Comparison of ENCODE assay signal across 1 cellular context in the genomic region with DNA sequence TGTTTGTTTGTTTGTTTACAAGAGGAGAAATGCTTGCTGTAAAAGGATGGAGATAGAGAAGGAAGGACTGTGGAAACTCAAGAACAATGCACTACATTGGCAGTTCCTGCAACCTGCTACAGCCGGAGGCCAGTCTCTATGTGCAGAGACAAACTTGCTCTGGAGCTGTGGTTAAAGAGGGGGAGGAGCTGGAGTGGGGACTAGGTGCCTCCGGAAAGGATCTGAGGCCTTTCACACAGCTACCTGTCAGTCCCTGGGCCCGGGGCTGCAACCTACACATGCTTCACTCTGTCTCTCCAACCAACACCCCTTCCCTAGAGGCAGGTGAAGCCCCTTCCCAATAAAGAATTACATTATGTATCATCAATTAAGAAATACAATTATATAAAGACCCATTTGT.
TF ChIP-seq lines count a peak whose summit lies in the region.

No MANE protein-coding gene starts in this region.

TF ChIP-seq in HepG2, 621 proteins besides CTCF, POLR2A, EP300 and RAD21 (continued from another document):
- TF ChIP-seq, protein P1, sequence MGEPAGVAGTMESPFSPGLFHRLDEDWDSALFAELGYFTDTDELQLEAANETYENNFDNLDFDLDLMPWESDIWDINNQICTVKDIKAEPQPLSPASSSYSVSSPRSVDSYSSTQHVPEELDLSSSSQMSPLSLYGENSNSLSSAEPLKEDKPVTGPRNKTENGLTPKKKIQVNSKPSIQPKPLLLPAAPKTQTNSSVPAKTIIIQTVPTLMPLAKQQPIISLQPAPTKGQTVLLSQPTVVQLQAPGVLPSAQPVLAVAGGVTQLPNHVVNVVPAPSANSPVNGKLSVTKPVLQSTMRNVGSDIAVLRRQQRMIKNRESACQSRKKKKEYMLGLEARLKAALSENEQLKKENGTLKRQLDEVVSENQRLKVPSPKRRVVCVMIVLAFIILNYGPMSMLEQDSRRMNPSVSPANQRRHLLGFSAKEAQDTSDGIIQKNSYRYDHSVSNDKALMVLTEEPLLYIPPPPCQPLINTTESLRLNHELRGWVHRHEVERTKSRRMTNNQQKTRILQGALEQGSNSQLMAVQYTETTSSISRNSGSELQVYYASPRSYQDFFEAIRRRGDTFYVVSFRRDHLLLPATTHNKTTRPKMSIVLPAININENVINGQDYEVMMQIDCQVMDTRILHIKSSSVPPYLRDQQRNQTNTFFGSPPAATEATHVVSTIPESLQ (CRISPR knock-in tag; conservative IDR thresholded peaks at IDR 0.05): 0 out of 2 replicates have a peak, but pooled peaks have one; percentile 57
- TF ChIP-seq SIX1 (CRISPR knock-in tag; IDR thresholded peaks at IDR 0.05; ENCODE audit: borderline replicate concordance) (no peak), NR2F1 (CRISPR knock-in tag; IDR thresholded peaks at IDR 0.05) (no peak), ZNF468 (CRISPR knock-in tag; IDR thresholded peaks at IDR 0.05) (no peak), KLF12 (CRISPR knock-in tag; IDR thresholded peaks at IDR 0.05; ENCODE audit: borderline replicate concordance) (no peak), MTF1 (CRISPR knock-in tag; IDR thresholded peaks at IDR 0.05) (no peak), NPAS2 (CRISPR knock-in tag; IDR thresholded peaks at IDR 0.05; ENCODE audit: borderline replicate concordance) (no peak), MAF1 (CRISPR knock-in tag; IDR thresholded peaks at IDR 0.05; ENCODE audit: borderline replicate concordance) (no peak), ZNF543 (CRISPR knock-in tag; IDR thresholded peaks at IDR 0.05) (no peak), BORCS8-MEF2B (CRISPR knock-in tag; IDR thresholded peaks at IDR 0.05) (no peak), FOXJ3 (CRISPR knock-in tag; IDR thresholded peaks at IDR 0.05; ENCODE audit: borderline replicate concordance) (peak; percentile 33; the same call in 1 of the 2 replicates), CC2D1A (CRISPR knock-in tag; IDR thresholded peaks at IDR 0.05) (no peak), FOSL1 (CRISPR knock-in tag; IDR thresholded peaks at IDR 0.05; ENCODE audit: borderline replicate concordance) (no peak), ZNF292 (CRISPR knock-in tag; IDR thresholded peaks at IDR 0.05; ENCODE audit: borderline replicate concordance, low read depth) (peak; percentile 78; the same call in 1 of the 2 replicates), RFX5 (IDR thresholded peaks at IDR 0.05; ENCODE audit: low read depth, low read length) (no peak), RXRA (CRISPR knock-in tag; IDR thresholded peaks at IDR 0.05) (no peak; the same call in 1 of the 2 replicates), BCL6 (CRISPR knock-in tag; IDR thresholded peaks at IDR 0.05) (peak; percentile 47; the same call in 1 of the 2 replicates), NFIB (CRISPR knock-in tag; IDR thresholded peaks at IDR 0.05; ENCODE audit: borderline replicate concordance) (no peak), HHEX (CRISPR knock-in tag; IDR thresholded peaks at IDR 0.05) (no peak), MIER3 (CRISPR knock-in tag; IDR thresholded peaks at IDR 0.05; ENCODE audit: borderline replicate concordance) (0 out of 2 replicates have a peak, but pooled peaks have one; percentile 36), ETV5 (CRISPR knock-in tag; IDR thresholded peaks at IDR 0.05; ENCODE audit: borderline replicate concordance) (peak; percentile 83; the same call in 1 of the 2 replicates), XRCC5 (optimal IDR thresholded peaks at IDR 0.05; ENCODE audit: low read length) (no peak), IKZF1 (IDR thresholded peaks at IDR 0.05) (no peak), ZNF263 (CRISPR knock-in tag; IDR thresholded peaks at IDR 0.05) (no peak)
- TF ChIP-seq, protein P2, sequence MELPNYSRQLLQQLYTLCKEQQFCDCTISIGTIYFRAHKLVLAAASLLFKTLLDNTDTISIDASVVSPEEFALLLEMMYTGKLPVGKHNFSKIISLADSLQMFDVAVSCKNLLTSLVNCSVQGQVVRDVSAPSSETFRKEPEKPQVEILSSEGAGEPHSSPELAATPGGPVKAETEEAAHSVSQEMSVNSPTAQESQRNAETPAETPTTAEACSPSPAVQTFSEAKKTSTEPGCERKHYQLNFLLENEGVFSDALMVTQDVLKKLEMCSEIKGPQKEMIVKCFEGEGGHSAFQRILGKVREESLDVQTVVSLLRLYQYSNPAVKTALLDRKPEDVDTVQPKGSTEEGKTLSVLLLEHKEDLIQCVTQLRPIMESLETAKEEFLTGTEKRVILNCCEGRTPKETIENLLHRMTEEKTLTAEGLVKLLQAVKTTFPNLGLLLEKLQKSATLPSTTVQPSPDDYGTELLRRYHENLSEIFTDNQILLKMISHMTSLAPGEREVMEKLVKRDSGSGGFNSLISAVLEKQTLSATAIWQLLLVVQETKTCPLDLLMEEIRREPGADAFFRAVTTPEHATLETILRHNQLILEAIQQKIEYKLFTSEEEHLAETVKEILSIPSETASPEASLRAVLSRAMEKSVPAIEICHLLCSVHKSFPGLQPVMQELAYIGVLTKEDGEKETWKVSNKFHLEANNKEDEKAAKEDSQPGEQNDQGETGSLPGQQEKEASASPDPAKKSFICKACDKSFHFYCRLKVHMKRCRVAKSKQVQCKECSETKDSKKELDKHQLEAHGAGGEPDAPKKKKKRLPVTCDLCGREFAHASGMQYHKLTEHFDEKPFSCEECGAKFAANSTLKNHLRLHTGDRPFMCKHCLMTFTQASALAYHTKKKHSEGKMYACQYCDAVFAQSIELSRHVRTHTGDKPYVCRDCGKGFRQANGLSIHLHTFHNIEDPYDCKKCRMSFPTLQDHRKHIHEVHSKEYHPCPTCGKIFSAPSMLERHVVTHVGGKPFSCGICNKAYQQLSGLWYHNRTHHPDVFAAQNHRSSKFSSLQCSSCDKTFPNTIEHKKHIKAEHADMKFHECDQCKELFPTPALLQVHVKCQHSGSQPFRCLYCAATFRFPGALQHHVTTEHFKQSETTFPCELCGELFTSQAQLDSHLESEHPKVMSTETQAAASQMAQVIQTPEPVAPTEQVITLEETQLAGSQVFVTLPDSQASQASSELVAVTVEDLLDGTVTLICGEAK (IDR thresholded peaks at IDR 0.05): no peak
- TF ChIP-seq, protein P2 (CRISPR knock-in tag; IDR thresholded peaks at IDR 0.05): no peak
- TF ChIP-seq, protein P3, sequence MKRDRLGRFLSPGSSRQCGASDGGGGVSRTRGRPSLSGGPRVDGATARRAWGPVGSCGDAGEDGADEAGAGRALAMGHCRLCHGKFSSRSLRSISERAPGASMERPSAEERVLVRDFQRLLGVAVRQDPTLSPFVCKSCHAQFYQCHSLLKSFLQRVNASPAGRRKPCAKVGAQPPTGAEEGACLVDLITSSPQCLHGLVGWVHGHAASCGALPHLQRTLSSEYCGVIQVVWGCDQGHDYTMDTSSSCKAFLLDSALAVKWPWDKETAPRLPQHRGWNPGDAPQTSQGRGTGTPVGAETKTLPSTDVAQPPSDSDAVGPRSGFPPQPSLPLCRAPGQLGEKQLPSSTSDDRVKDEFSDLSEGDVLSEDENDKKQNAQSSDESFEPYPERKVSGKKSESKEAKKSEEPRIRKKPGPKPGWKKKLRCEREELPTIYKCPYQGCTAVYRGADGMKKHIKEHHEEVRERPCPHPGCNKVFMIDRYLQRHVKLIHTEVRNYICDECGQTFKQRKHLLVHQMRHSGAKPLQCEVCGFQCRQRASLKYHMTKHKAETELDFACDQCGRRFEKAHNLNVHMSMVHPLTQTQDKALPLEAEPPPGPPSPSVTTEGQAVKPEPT (CRISPR knock-in tag; IDR thresholded peaks at IDR 0.05; ENCODE audit: low read depth): no peak
- TF ChIP-seq, protein P4, sequence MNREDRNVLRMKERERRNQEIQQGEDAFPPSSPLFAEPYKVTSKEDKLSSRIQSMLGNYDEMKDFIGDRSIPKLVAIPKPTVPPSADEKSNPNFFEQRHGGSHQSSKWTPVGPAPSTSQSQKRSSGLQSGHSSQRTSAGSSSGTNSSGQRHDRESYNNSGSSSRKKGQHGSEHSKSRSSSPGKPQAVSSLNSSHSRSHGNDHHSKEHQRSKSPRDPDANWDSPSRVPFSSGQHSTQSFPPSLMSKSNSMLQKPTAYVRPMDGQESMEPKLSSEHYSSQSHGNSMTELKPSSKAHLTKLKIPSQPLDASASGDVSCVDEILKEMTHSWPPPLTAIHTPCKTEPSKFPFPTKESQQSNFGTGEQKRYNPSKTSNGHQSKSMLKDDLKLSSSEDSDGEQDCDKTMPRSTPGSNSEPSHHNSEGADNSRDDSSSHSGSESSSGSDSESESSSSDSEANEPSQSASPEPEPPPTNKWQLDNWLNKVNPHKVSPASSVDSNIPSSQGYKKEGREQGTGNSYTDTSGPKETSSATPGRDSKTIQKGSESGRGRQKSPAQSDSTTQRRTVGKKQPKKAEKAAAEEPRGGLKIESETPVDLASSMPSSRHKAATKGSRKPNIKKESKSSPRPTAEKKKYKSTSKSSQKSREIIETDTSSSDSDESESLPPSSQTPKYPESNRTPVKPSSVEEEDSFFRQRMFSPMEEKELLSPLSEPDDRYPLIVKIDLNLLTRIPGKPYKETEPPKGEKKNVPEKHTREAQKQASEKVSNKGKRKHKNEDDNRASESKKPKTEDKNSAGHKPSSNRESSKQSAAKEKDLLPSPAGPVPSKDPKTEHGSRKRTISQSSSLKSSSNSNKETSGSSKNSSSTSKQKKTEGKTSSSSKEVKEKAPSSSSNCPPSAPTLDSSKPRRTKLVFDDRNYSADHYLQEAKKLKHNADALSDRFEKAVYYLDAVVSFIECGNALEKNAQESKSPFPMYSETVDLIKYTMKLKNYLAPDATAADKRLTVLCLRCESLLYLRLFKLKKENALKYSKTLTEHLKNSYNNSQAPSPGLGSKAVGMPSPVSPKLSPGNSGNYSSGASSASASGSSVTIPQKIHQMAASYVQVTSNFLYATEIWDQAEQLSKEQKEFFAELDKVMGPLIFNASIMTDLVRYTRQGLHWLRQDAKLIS (CRISPR knock-in tag; IDR thresholded peaks at IDR 0.05): peak; percentile 53
TF ChIP-seq in HepG2: peak in this region for 92.
